22 cellular contexts compared by ENCODE assay signal in genomic region chr7:54778166-54778565, GRCh38.
"Had no signal": no experiment of that assay in that cellular context is flagged by ENCODE, and none has a peak within 500 bp of the region (broad histone marks: within the 10 kb centered on the region; RNA-seq: fewer than 3 reads in every experiment).

No MANE protein-coding gene starts in this region.

- H3K27me3 ChIP-seq: gastrocnemius medialis, ovary, tibial nerve, upper lobe of left lung had no signal

- H3K9me3 ChIP-seq: gastrocnemius medialis, ovary, psoas muscle, thoracic aorta, tibial nerve, upper lobe of left lung had no signal

- ATAC-seq: esophagus mucosa; gastrocnemius medialis; left lobe of liver; natural killer cell; psoas muscle; right cardiac atrium; stimulated activated naive B cell treated with anti-CD40 and anti-IgM and Interleukin-4, amounts not matched to agents 10 μg/mL and 1 μg/mL and 100 μg/mL, for 72 hours had no signal

- DNase-seq: effector CD8-positive, alpha-beta T cell; endodermal cell; gastrocnemius medialis; head of caudate nucleus; kidney; natural killer cell; occipital lobe; ovary; posterior cingulate gyrus; psoas muscle; right cardiac atrium; small intestine; stimulated activated CD4-positive, alpha-beta T cell treated with anti-CD3 and anti-CD28 coated beads, Interleukin-15, amount 100 ng/mL, for 24 hours; stimulated activated CD4-positive, alpha-beta T cell treated with anti-CD3 and anti-CD28 coated beads, Interleukin-2, amount 100 ng/mL, for 48 hours; stimulated activated naive B cell treated with anti-CD40 and anti-IgM and Interleukin-4, amounts not matched to agents 10 μg/mL and 1 μg/mL and 100 μg/mL, for 72 hours; upper lobe of left lung had no signal

- H3K27ac ChIP-seq: epithelial cell of prostate, gastrocnemius medialis, ovary, psoas muscle, thoracic aorta, tibial nerve, upper lobe of left lung had no signal

- H3K4me3 ChIP-seq: gastrocnemius medialis, lung, ovary, psoas muscle, thoracic aorta, tibial nerve, upper lobe of left lung had no signal

- H3K36me3 ChIP-seq: gastrocnemius medialis, ovary, thoracic aorta, tibial nerve, upper lobe of left lung had no signal

- H3K4me1 ChIP-seq: psoas muscle had no signal
